1 cellular context compared by ENCODE assay signal in genomic region chr2:237868074-237868473, GRCh38. TPM values are rescaled to one million over a fixed set of nuclear protein-coding genes. Genes with fewer than 3 reads are reported as not detected.
"Had no signal": no experiment of that assay in that cellular context is flagged by ENCODE, and none has a peak within 500 bp of the region (broad histone marks: within the 10 kb centered on the region; RNA-seq: fewer than 3 reads in every experiment).

No MANE protein-coding gene starts in this region.

RNA-seq across cellular contexts. Expression of gene RAMP1, which starts 8.7 kb away (rescaled TPM):
- total RNA-seq: glomerular endothelial cell had no signal
